In the genomic region with DNA sequence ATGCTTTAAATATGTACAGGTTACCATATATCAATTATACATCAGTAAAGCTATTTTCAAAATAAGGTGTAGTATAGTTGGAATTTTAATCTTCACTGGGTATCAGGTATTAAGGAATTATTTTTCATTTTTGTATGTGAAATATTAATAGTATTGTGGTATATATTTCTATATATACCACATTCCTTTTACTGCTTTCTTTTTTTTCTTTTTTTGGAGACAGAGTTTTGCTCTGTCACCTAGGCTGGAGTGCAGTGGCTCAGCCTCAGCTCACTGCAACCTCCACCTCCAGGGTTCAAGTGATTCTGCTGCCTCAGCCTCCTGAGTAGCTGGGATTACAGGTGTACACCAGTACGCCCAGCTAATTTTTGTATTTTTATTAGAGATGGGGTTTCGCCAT, we compare ENCODE assay signal across 10 cellular contexts. TPM values are rescaled to one million over a fixed set of nuclear protein-coding genes. Genes with fewer than 3 reads are reported as not detected.
"Had no signal": no experiment of that assay in that cellular context is flagged by ENCODE, and none has a peak within 500 bp of the region (broad histone marks: within the 10 kb centered on the region; RNA-seq: fewer than 3 reads in every experiment).

No MANE protein-coding gene starts in this region.

- H3K27ac Mint-ChIP-seq: IgD-negative memory B cell had no signal

- H3K27me3 Mint-ChIP-seq: IgD-negative memory B cell had no signal

- ATAC-seq: HepG2, K562 had no signal

- FAIRE-seq: HepG2, HTR-8/SVneo, K562 had no signal

- H3K4me3 ChIP-seq: K562 had no signal

- H3K4me3 Mint-ChIP-seq: IgD-negative memory B cell had no signal

- H3K27ac ChIP-seq: HL-60, KMS-11 had no signal

- DNase-seq: IMR-90, KBM-7, KG1 had no signal

RNA-seq across cellular contexts. Expression of a gene that starts 36.6 kb away (rescaled TPM):
- total RNA-seq: HT1080, IMR-90 had no signal
